11 cellular contexts compared by ENCODE assay signal in genomic region chr3:113552851-113553250, GRCh38. TPM values are rescaled to one million over a fixed set of nuclear protein-coding genes. Genes with fewer than 3 reads are reported as not detected.
DNase-seq lines count a peak whose midpoint lies in the region; ATAC-seq and TF ChIP-seq lines count a peak whose summit lies in the region.
"Had no signal": no experiment of that assay in that cellular context is flagged by ENCODE, and none has a peak within 500 bp of the region (broad histone marks: within the 10 kb centered on the region; RNA-seq: fewer than 3 reads in every experiment).

No MANE protein-coding gene starts in this region.

- TF ChIP-seq CTCF in HCT116 (IDR thresholded peaks at IDR 0.05 in 2 of 3, conservative IDR thresholded peaks at IDR 0.05 in 1 of 3; ENCODE audit: borderline replicate concordance in 1 of 3, insufficient read depth in 1 of 3, low read depth in 2 of 3, low read length in 2 of 3) (0 out of 6 replicates have a peak, but pooled peaks of 1 of the 3 experiments have one; percentile 9), colonic mucosa (IDR thresholded peaks at IDR 0.05) (no peak)

- no peaks in the 10 kb centered on the region for H4K20me1 ChIP-seq in HCT116 (ENCODE audit: insufficient read depth)

- TF ChIP-seq POLR2A in HCT116 (IDR thresholded peaks at IDR 0.05; ENCODE audit: borderline replicate concordance, extremely low read depth, insufficient read depth, insufficient read length), result no peak

- H3K4me2 ChIP-seq in HCT116 (ENCODE audit: low read length), result no peak overlapping the region

- no peak for DNase-seq in activated T-cell treated with anti-CD3 and anti-CD28 coated beads, Interleukin-2, amount 50 U/mL, for 72 hours
- DNase-seq in activated T-cell treated with anti-CD3 and anti-CD28 coated beads, Interleukin-2, amount 50 U/mL, for 48 hours, result no peak
- DNase-seq in HCT116 (ENCODE audit: low read depth, low spot score) (no peak), T-helper 17 cell (no peak), SW 1271 (lab: John Stamatoyannopoulos, UW) (no peak), GM19240 (ENCODE audit: insufficient read length, low spot score) (no peak), colonic mucosa (no peak)
- DNase-seq in naive thymus-derived CD8-positive, alpha-beta T cell, result peak; percentile 9 to 69 (median 38)
- DNase-seq: adrenal gland had no signal

- H3K9ac ChIP-seq in HCT116 (ENCODE audit: low read length) (no peak overlapping the region), colonic mucosa (ENCODE audit: low read depth in 2 of 2, low read length in 2 of 2) (no peak overlapping the region)

- H3K27me3 ChIP-seq in HCT116 (ENCODE audit: insufficient read depth, low read length), result no peaks in the 10 kb centered on the region
- no peaks in the 10 kb centered on the region for H3K27me3 ChIP-seq in colonic mucosa

- no peaks in the 10 kb centered on the region for H3K36me3 ChIP-seq in HCT116 (ENCODE audit: control insufficient read depth in 1 of 2, insufficient read depth in 2 of 2, low read length in 2 of 2)
- no peaks in the 10 kb centered on the region for H3K36me3 ChIP-seq in colonic mucosa
- H3K36me3 ChIP-seq: adrenal gland had no signal

- no peak overlapping the region for H3K4me3 ChIP-seq in HCT116 (replicated peaks in 1 of 2; ENCODE audit: low read depth in 1 of 2, low read length in 2 of 2)
- H3K4me3 ChIP-seq in colonic mucosa, result no peak overlapping the region
- H3K4me3 ChIP-seq: adrenal gland, skin epidermis had no signal

- POLR2A ChIA-PET in HCT116 (lab: Charles Lee), result no interaction called here
- POLR2A ChIA-PET in naive thymus-derived CD8-positive, alpha-beta T cell (lab: Charles Lee), result interaction anchor here (2.0 kb wide), 1 partner anchor 38 kb away, joined by 8 read pairs; the partner anchor contains the start of gene SPICE1

- H3K27ac Mint-ChIP-seq in activated T-cell treated with anti-CD3 and anti-CD28 coated beads, Interleukin-2, amount 50 U/mL, for 72 hours, result no peak overlapping the region
- peak overlapping the region; percentile 37 for H3K27ac Mint-ChIP-seq in T-helper 17 cell
- peak overlapping the region in 8 of 10 donors; percentile 13 to 89 (median 33) for H3K27ac Mint-ChIP-seq in naive thymus-derived CD8-positive, alpha-beta T cell

- intact Hi-C loops in HCT116 (cut with micrococcal nuclease) (no loop called here), colonic mucosa (cut with DNase I) (no loop called here)

- H3K4me1 Mint-ChIP-seq in activated T-cell treated with anti-CD3 and anti-CD28 coated beads, Interleukin-2, amount 50 U/mL, for 72 hours (ENCODE audit: low read depth), result peaks cover 21% of the 10 kb centered on the region
- peaks cover 34% of the 10 kb centered on the region for H3K4me1 Mint-ChIP-seq in T-helper 17 cell
- peaks cover 31 to 60% (median 53%) of the 10 kb centered on the region in 4 donors for H3K4me1 Mint-ChIP-seq in naive thymus-derived CD8-positive, alpha-beta T cell

- TF ChIP-seq RAD21 in HCT116 (IDR thresholded peaks at IDR 0.05; ENCODE audit: low read depth), result peak; percentile 43

- no peak overlapping the region for H3K4me3 Mint-ChIP-seq in activated T-cell treated with anti-CD3 and anti-CD28 coated beads, Interleukin-2, amount 50 U/mL, for 72 hours
- no peak overlapping the region for H3K4me3 Mint-ChIP-seq in T-helper 17 cell
- H3K4me3 Mint-ChIP-seq in naive thymus-derived CD8-positive, alpha-beta T cell, result no peak overlapping the region

- H3K27me3 Mint-ChIP-seq in activated T-cell treated with anti-CD3 and anti-CD28 coated beads, Interleukin-2, amount 50 U/mL, for 72 hours (ENCODE audit: low read depth), result no peaks in the 10 kb centered on the region
- H3K27me3 Mint-ChIP-seq in T-helper 17 cell, result no peaks in the 10 kb centered on the region
- no peaks in the 10 kb centered on the region for H3K27me3 Mint-ChIP-seq in naive thymus-derived CD8-positive, alpha-beta T cell

- no peak overlapping the region for H3K27ac ChIP-seq in HCT116 (ENCODE audit: low read depth, low read length)
- H3K27ac ChIP-seq in colonic mucosa, result no peak overlapping the region
- H3K27ac ChIP-seq: adrenal gland, skin epidermis had no signal

- no peaks in the 10 kb centered on the region for H3K9me3 ChIP-seq in HCT116 (ENCODE audit: control insufficient read depth in 1 of 2, insufficient read depth in 1 of 2, low read depth in 1 of 2, low read length in 2 of 2)
- no peaks in the 10 kb centered on the region for H3K9me3 ChIP-seq in T-helper 17 cell (ENCODE audit: control insufficient read depth, low read length, poor library complexity, severe bottlenecking)
- H3K9me3 ChIP-seq in colonic mucosa, result no peaks in the 10 kb centered on the region
- H3K9me3 ChIP-seq: adrenal gland had no signal

- H3K4me1 ChIP-seq in HCT116 (ENCODE audit: control insufficient read depth in 1 of 2, insufficient read depth in 2 of 2, low read length in 2 of 2) (peaks cover 0 to 10% of the 10 kb centered on the region in 2 experiments; a peak in 2 of 4 replicates), colonic mucosa (peaks cover 5% of the 10 kb centered on the region)
- H3K4me1 ChIP-seq: adrenal gland had no signal

- peaks cover 0 to 1% of the 10 kb centered on the region in 2 donors for H3K9me3 Mint-ChIP-seq in activated T-cell treated with anti-CD3 and anti-CD28 coated beads, Interleukin-2, amount 50 U/mL, for 72 hours
- H3K9me3 Mint-ChIP-seq in naive thymus-derived CD8-positive, alpha-beta T cell, result no peaks in the 10 kb centered on the region

- H3K36me3 Mint-ChIP-seq in activated T-cell treated with anti-CD3 and anti-CD28 coated beads, Interleukin-2, amount 50 U/mL, for 72 hours (ENCODE audit: insufficient read depth in 2 of 2), result peaks cover 0 to 6% of the 10 kb centered on the region in 2 donors
- peaks cover 12% of the 10 kb centered on the region for H3K36me3 Mint-ChIP-seq in T-helper 17 cell (ENCODE audit: low read depth)
- peaks cover 0 to 45% (median 6%) of the 10 kb centered on the region in 3 donors for H3K36me3 Mint-ChIP-seq in naive thymus-derived CD8-positive, alpha-beta T cell

- no peaks in the 10 kb centered on the region for H3K79me2 ChIP-seq in HCT116 (ENCODE audit: insufficient read depth, low read length)

- CTCF ChIA-PET in HCT116 (lab: Charles Lee), result no interaction called here

- ATAC-seq in activated T-cell treated with anti-CD3 and anti-CD28 coated beads, Interleukin-2, amount 50 U/mL, for 72 hours (replicated peaks in 1 of 2), result peak; percentile 40 to 44
- no peak for ATAC-seq in HCT116
- peak; percentile 63 for ATAC-seq in T-helper 17 cell
- ATAC-seq in naive thymus-derived CD8-positive, alpha-beta T cell, result peak; percentile 92 to 98

- RAD21 ChIA-PET in HCT116 (lab: Charles Lee; ENCODE audit: low non-redundant PET in 1 of 2, low total read pairs in 2 of 2, uncharacterized antibody in 2 of 2, unreplicated experiment in 2 of 2), result no interaction called here

- no peaks in the 10 kb centered on the region for H3K9me2 ChIP-seq in HCT116 (ENCODE audit: insufficient read depth)

- no TSS peak for BruUV-seq in HCT116 (replicated peaks; lab: Mats Ljungman, UMichigan)

- no peak overlapping the region for H2AFZ ChIP-seq in HCT116 (ENCODE audit: low read depth, low read length, poor library complexity, severe bottlenecking)

TF ChIP-seq in HCT116, 20 proteins besides CTCF, POLR2A, EP300 and RAD21 (continues in another document):
- TF ChIP-seq REST (IDR thresholded peaks at IDR 0.05; ENCODE audit: low read depth) (no peak), SP1 (IDR thresholded peaks at IDR 0.05; ENCODE audit: low read depth) (no peak), EGR1 (IDR thresholded peaks at IDR 0.05; ENCODE audit: low read depth) (no peak), ELF1 (IDR thresholded peaks at IDR 0.05; ENCODE audit: borderline replicate concordance, low read depth) (no peak), FOSL1 (IDR thresholded peaks at IDR 0.05; ENCODE audit: low read depth) (no peak), YY1 (IDR thresholded peaks at IDR 0.05; ENCODE audit: extremely low read depth, insufficient replicate concordance, low read depth, low read length) (no peak)

RNA-seq across cellular contexts. Expression of gene SIDT1, which starts 20.5 kb away (rescaled TPM):
- 10 to 100 TPM; 21.3 to 28.9 TPM for total RNA-seq in activated T-cell treated with anti-CD3 and anti-CD28 coated beads, Interleukin-2, amount 50 U/mL, for 72 hours
- not detected for total RNA-seq in HCT116 (2021; ENCODE audit: unreplicated experiment)
- polyA plus RNA-seq in HCT116 (2012), result 0.04 TPM in 2 replicates
- 10 to 100 TPM; 53.8 to 62.5 TPM for total RNA-seq in T-helper 17 cell
- total RNA-seq in naive thymus-derived CD8-positive, alpha-beta T cell, result 10 to 100 TPM; 71.2 to 74.2 TPM
- 10 to 100 TPM; 14.1 to 22.8 (median 20.6) TPM for polyA plus RNA-seq in naive thymus-derived CD8-positive, alpha-beta T cell
- total RNA-seq in colonic mucosa, result 10 to 100 TPM; 35.9 to 42.1 TPM
- total RNA-seq: lung microvascular endothelial cell had no signal

RNA-seq across cellular contexts. Expression of gene SPICE1, which starts 37.9 kb away (rescaled TPM):
- 10 to 100 TPM; 15.1 to 21.6 TPM for total RNA-seq in activated T-cell treated with anti-CD3 and anti-CD28 coated beads, Interleukin-2, amount 50 U/mL, for 72 hours
- total RNA-seq in HCT116 (2021; ENCODE audit: unreplicated experiment) (10.6 TPM), T-helper 17 cell (10 to 100 TPM; 13.7 to 16.1 TPM), colonic mucosa (10 to 100 TPM; 20.7 to 26.0 TPM)
- polyA plus RNA-seq in HCT116 (2012), result 3.3 and 4.1 TPM in 2 replicates
- total RNA-seq in naive thymus-derived CD8-positive, alpha-beta T cell, result 10 to 100 TPM; 31.6 to 35.5 TPM
- polyA plus RNA-seq in naive thymus-derived CD8-positive, alpha-beta T cell, result 1 to 10 TPM; 2.9 to 6.6 (median 3.2) TPM

Comparison
In these comparisons a context has a peak if more than half of its experiments do, and no peak if none do; other contexts are left out.
1. DNase-seq: peak in naive thymus-derived CD8-positive, alpha-beta T cell (10 of 10); none in activated T-cell treated with anti-CD3 and anti-CD28 coated beads, Interleukin-2, amount 50 U/mL, for 72 hours (0 of 2), activated T-cell treated with anti-CD3 and anti-CD28 coated beads, Interleukin-2, amount 50 U/mL, for 48 hours (0 of 2), HCT116 (single experiment), T-helper 17 cell (0 of 3), SW 1271 (0 of 2), GM19240 (single experiment) and colonic mucosa (single experiment).
2. RNA of gene SIDT1, which starts 20.5 kb away (total RNA-seq): 71.2 to 74.2 TPM in naive thymus-derived CD8-positive, alpha-beta T cell, 53.8 to 62.5 TPM in T-helper 17 cell, 35.9 to 42.1 TPM in colonic mucosa and 21.3 to 28.9 TPM in activated T-cell treated with anti-CD3 and anti-CD28 coated beads, Interleukin-2, amount 50 U/mL, for 72 hours; not detected in HCT116 (single experiment); every median in the first group is over 10 times any median in the second.